8 cellular contexts compared by ENCODE assay signal in genomic region chr17:75779250-75779986, GRCh38. TPM values are rescaled to one million over a fixed set of nuclear protein-coding genes. Genes with fewer than 3 reads are reported as not detected.
DNase-seq lines count a peak whose midpoint lies in the region; ATAC-seq and TF ChIP-seq lines count a peak whose summit lies in the region.

No MANE protein-coding gene starts in this region.

- H3K4me3 ChIP-seq in mucosa of stomach (ENCODE audit: low read length) = peak overlapping the region; percentile 75

- peaks cover 16% of the 10 kb centered on the region for H3K4me1 ChIP-seq in mucosa of stomach (ENCODE audit: control insufficient read depth, insufficient read depth, low read length)

- peak overlapping the region; percentile 88 to 99 (median 98) for H3K4me3 Mint-ChIP-seq in IgD-negative memory B cell

- TF ChIP-seq POLR2A in erythroblast (IDR thresholded peaks at IDR 0.05; ENCODE audit: low read length) = peak; percentile 100

- peak; percentile 67 for ATAC-seq in GM21576 (IDR thresholded peaks at IDR 0.05; ENCODE audit: unreplicated experiment)

- DNase-seq in DMS153 (lab: John Stamatoyannopoulos, UW) (peak; percentile 100), OCI-M1 (lab: John Stamatoyannopoulos, UW) (peak; percentile 99), erythroblast (lab: John Stamatoyannopoulos, UW) (peak; percentile 99 to 100)
- peak; percentile 88 for DNase-seq in activated T-cell treated with anti-CD3 and anti-CD28 coated beads, Interleukin-2, amount 50 U/mL, for 1 hour
- DNase-seq in stimulated activated CD8-positive, alpha-beta memory T cell treated with anti-CD3 and anti-CD28 coated beads, Interleukin-4, amount 100 ng/mL, for 48 hours = peak; percentile 92

- peaks cover 0 to 4% (median 3%) of the 10 kb centered on the region in 3 donors for H3K9me3 Mint-ChIP-seq in IgD-negative memory B cell

- H3K27me3 ChIP-seq in mucosa of stomach (ENCODE audit: control insufficient read depth, insufficient read depth, low read length) = no peaks in the 10 kb centered on the region

- peaks cover 7% of the 10 kb centered on the region for H3K36me3 Mint-ChIP-seq in IgD-negative memory B cell

- H3K4me1 Mint-ChIP-seq in IgD-negative memory B cell = peaks cover 34 to 44% (median 35%) of the 10 kb centered on the region in 3 donors

- no peaks in the 10 kb centered on the region for H3K36me3 ChIP-seq in mucosa of stomach (ENCODE audit: control insufficient read depth, insufficient read depth, low read length)

- peak overlapping the region; percentile 92 for H3K9ac ChIP-seq in mucosa of stomach (ENCODE audit: low read length)

- H3K27me3 Mint-ChIP-seq in IgD-negative memory B cell = peaks cover 1% of the 10 kb centered on the region

- no peaks in the 10 kb centered on the region for H3K9me3 ChIP-seq in mucosa of stomach (ENCODE audit: control insufficient read depth, low read length)

- H3K27ac Mint-ChIP-seq in IgD-negative memory B cell = peak overlapping the region; percentile 90 to 100 (median 100)

RNA-seq across cellular contexts. Expression of gene UNK, which starts 5.2 kb away (rescaled TPM):
- 28.6 TPM for polyA plus RNA-seq in IgD-negative memory B cell

RNA-seq across cellular contexts. Expression of gene GALK1, which starts 14.4 kb away (rescaled TPM):
- 18.6 TPM for polyA plus RNA-seq in IgD-negative memory B cell

RNA-seq across cellular contexts. Expression of gene ITGB4, which starts 58.2 kb away (rescaled TPM):
- polyA plus RNA-seq in IgD-negative memory B cell = 0.48 TPM

Comparison
In these comparisons a context has a peak if more than half of its experiments do, and no peak if none do; other contexts are left out.
1. Peak in every context shown above with its lines: DNase-seq, ATAC-seq and H3K4me3 ChIP-seq.